In the genomic region with DNA sequence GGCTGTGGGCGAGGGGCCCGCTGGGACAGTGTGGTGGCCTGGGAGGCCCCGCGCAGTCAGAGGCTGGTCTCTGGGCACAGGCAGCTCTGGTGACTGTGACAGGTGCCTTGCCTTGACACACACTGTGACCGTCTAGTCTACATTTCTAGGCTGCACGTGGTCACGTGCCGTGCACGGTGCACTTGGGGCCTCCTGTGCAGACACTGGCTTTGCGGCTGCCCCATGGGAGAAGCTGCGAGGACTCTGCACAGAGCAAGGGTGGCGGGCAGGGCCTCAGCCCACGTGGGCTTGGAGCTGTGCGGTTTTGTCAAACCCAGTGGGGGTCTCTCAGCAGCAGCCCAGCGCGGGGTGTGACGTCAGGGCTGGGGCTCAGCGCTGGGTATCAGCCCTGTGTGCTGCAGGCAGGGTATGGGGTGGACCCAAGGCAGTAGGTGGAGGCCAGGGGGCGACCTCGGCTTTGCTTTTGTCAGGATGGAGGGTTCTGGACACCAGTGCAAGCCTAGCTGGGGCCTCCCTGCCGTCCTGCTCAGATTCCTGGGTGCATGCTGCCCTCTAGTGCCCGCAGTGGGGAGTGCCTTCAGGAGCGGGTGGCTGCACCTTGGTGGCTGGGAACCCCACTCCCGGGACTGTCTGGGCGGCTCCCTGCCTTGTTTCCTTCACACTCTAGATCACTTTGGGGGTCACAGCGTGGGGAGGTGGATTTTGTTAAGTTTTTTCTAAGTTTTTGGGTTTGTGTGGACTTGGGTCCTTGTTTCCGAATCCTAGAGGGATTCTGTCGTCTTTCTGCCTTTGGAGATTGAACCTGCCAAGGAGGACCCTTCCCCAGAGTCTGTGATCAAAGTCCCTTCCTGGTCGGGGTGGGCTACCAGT, we compare ENCODE assay signal across 1 cellular context.
TF ChIP-seq lines count a peak whose summit lies in the region.

No MANE protein-coding gene starts in this region.

TF ChIP-seq in HepG2, 621 proteins besides CTCF, POLR2A, EP300 and RAD21 (continued from another document and continues in another):
- TF ChIP-seq ZNF790 (CRISPR knock-in tag; IDR thresholded peaks at IDR 0.05; ENCODE audit: borderline replicate concordance) (no peak), SP5 (CRISPR knock-in tag; IDR thresholded peaks at IDR 0.05; ENCODE audit: borderline replicate concordance, low read depth) (no peak), ZNF549 (CRISPR knock-in tag; IDR thresholded peaks at IDR 0.05) (no peak), GATA4 (IDR thresholded peaks at IDR 0.05; ENCODE audit: borderline replicate concordance, low read depth) (no peak), MTERF4 (CRISPR knock-in tag; IDR thresholded peaks at IDR 0.05) (peak; percentile 58; the same call in 1 of the 2 replicates), HHEX (CRISPR knock-in tag; IDR thresholded peaks at IDR 0.05) (no peak), HES4 (CRISPR knock-in tag; IDR thresholded peaks at IDR 0.05; ENCODE audit: borderline replicate concordance) (peak; percentile 69; the same call in 1 of the 2 replicates), ZNF792 (CRISPR knock-in tag; IDR thresholded peaks at IDR 0.05) (peak; percentile 44; the same call in 1 of the 2 replicates), ZNF205 (CRISPR knock-in tag; IDR thresholded peaks at IDR 0.05) (no peak), ZNF615 (CRISPR knock-in tag; IDR thresholded peaks at IDR 0.05; ENCODE audit: borderline replicate concordance) (no peak), ZNF850 (CRISPR knock-in tag; conservative IDR thresholded peaks at IDR 0.05) (no peak), KDM3A (CRISPR knock-in tag; IDR thresholded peaks at IDR 0.05; ENCODE audit: low read depth) (peak; percentile 79), NFKBIZ (CRISPR knock-in tag; IDR thresholded peaks at IDR 0.05) (no peak), CBX2 (IDR thresholded peaks at IDR 0.05; ENCODE audit: low read depth, low read length) (no peak), CBX2 (CRISPR knock-in tag; IDR thresholded peaks at IDR 0.05; ENCODE audit: low read depth) (no peak), MAZ (IDR thresholded peaks at IDR 0.05; ENCODE audit: borderline replicate concordance, low read depth, low read length) (no peak; the same call in 1 of the 2 replicates), MAZ (CRISPR knock-in tag; IDR thresholded peaks at IDR 0.05; ENCODE audit: low read depth) (0 out of 2 replicates have a peak, but pooled peaks have one; percentile 52), DDIT3 (CRISPR knock-in tag; IDR thresholded peaks at IDR 0.05) (no peak), MEF2D (CRISPR knock-in tag; IDR thresholded peaks at IDR 0.05) (0 out of 2 replicates have a peak, but pooled peaks have one; percentile 27), SPEN (CRISPR knock-in tag; IDR thresholded peaks at IDR 0.05; ENCODE audit: low read depth) (peak; percentile 54; the same call in 1 of the 2 replicates), NFAT5 (CRISPR knock-in tag; IDR thresholded peaks at IDR 0.05) (no peak), MBD4 (IDR thresholded peaks at IDR 0.05; ENCODE audit: borderline replicate concordance, low read length) (no peak), FUBP1 (CRISPR knock-in tag; IDR thresholded peaks at IDR 0.05; ENCODE audit: borderline replicate concordance) (no peak), KAT8 (CRISPR knock-in tag; IDR thresholded peaks at IDR 0.05) (0 out of 2 replicates have a peak, but pooled peaks have one; percentile 22), ZNF768 (CRISPR knock-in tag; IDR thresholded peaks at IDR 0.05) (peak; percentile 42; the same call in 1 of the 2 replicates), GABPB1 (CRISPR knock-in tag; IDR thresholded peaks at IDR 0.05) (peak; percentile 50; the same call in 1 of the 2 replicates), SCMH1 (CRISPR knock-in tag; IDR thresholded peaks at IDR 0.05; ENCODE audit: borderline replicate concordance) (no peak), STAG1 (CRISPR knock-in tag; IDR thresholded peaks at IDR 0.05) (peak; percentile 95), FOSL2 (CRISPR knock-in tag; IDR thresholded peaks at IDR 0.05) (peak; percentile 52; the same call in 1 of the 2 replicates), ZNF614 (CRISPR knock-in tag; IDR thresholded peaks at IDR 0.05; ENCODE audit: borderline replicate concordance) (peak; percentile 34; the same call in 1 of the 2 replicates), HNRNPLL (IDR thresholded peaks at IDR 0.05; ENCODE audit: low read depth, low read length, poor library complexity, severe bottlenecking) (no peak), EZH2 (conservative IDR thresholded peaks at IDR 0.05; ENCODE audit: low read depth, low read length) (no peak), CENPT (CRISPR knock-in tag; IDR thresholded peaks at IDR 0.05; ENCODE audit: low read depth) (0 out of 2 replicates have a peak, but pooled peaks have one; percentile 22), ZNF124 (CRISPR knock-in tag; IDR thresholded peaks at IDR 0.05) (no peak), KLF13 (CRISPR knock-in tag; IDR thresholded peaks at IDR 0.05) (no peak), KLF15 (CRISPR knock-in tag; IDR thresholded peaks at IDR 0.05; ENCODE audit: borderline replicate concordance) (no peak), MIER2 (CRISPR knock-in tag; IDR thresholded peaks at IDR 0.05) (0 out of 2 replicates have a peak, but pooled peaks have one; percentile 12), SRSF4 (IDR thresholded peaks at IDR 0.05; ENCODE audit: low read depth, low read length, poor library complexity, severe bottlenecking) (no peak), ZNF746 (CRISPR knock-in tag; IDR thresholded peaks at IDR 0.05) (0 out of 2 replicates have a peak, but pooled peaks have one; percentile 23), TBL1XR1 (IDR thresholded peaks at IDR 0.05; ENCODE audit: borderline replicate concordance, low read length, partially characterized antibody) (no peak), RFX5 (IDR thresholded peaks at IDR 0.05; ENCODE audit: low read depth, low read length) (no peak)
- TF ChIP-seq, protein P1, sequence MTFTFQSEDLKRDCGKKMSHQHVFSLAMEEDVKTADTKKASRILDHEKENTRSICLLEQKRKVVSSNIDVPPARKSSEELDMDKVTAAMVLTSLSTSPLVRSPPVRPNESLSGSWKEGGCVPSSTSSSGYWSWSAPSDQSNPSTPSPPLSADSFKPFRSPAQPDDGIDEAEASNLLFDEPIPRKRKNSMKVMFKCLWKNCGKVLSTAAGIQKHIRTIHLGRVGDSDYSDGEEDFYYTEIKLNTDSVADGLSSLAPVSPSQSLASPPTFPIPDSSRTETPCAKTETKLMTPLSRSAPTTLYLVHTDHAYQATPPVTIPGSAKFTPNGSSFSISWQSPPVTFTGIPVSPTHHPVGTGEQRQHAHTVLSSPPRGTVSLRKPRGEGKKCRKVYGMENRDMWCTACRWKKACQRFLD (CRISPR knock-in tag; IDR thresholded peaks at IDR 0.05; ENCODE audit: borderline replicate concordance), result no peak
- TF ChIP-seq, protein P2, sequence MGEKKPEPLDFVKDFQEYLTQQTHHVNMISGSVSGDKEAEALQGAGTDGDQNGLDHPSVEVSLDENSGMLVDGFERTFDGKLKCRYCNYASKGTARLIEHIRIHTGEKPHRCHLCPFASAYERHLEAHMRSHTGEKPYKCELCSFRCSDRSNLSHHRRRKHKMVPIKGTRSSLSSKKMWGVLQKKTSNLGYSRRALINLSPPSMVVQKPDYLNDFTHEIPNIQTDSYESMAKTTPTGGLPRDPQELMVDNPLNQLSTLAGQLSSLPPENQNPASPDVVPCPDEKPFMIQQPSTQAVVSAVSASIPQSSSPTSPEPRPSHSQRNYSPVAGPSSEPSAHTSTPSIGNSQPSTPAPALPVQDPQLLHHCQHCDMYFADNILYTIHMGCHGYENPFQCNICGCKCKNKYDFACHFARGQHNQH (CRISPR knock-in tag; IDR thresholded peaks at IDR 0.05), result no peak
- TF ChIP-seq, protein P3, sequence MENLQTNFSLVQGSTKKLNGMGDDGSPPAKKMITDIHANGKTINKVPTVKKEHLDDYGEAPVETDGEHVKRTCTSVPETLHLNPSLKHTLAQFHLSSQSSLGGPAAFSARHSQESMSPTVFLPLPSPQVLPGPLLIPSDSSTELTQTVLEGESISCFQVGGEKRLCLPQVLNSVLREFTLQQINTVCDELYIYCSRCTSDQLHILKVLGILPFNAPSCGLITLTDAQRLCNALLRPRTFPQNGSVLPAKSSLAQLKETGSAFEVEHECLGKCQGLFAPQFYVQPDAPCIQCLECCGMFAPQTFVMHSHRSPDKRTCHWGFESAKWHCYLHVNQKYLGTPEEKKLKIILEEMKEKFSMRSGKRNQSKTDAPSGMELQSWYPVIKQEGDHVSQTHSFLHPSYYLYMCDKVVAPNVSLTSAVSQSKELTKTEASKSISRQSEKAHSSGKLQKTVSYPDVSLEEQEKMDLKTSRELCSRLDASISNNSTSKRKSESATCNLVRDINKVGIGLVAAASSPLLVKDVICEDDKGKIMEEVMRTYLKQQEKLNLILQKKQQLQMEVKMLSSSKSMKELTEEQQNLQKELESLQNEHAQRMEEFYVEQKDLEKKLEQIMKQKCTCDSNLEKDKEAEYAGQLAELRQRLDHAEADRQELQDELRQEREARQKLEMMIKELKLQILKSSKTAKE (CRISPR knock-in tag; IDR thresholded peaks at IDR 0.05; ENCODE audit: borderline replicate concordance), result no peak
- TF ChIP-seq, protein P4, sequence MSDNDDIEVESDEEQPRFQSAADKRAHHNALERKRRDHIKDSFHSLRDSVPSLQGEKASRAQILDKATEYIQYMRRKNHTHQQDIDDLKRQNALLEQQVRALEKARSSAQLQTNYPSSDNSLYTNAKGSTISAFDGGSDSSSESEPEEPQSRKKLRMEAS (IDR thresholded peaks at IDR 0.05), result peak; percentile 85
- TF ChIP-seq, protein P5, sequence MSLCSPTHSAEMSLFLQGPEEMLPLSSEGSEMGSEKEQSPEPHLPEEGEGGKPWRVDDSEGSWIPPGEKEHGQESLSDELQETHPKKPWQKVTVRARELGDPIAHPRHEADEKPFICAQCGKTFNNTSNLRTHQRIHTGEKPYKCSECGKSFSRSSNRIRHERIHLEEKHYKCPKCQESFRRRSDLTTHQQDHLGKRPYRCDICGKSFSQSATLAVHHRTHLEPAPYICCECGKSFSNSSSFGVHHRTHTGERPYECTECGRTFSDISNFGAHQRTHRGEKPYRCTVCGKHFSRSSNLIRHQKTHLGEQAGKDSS (CRISPR knock-in tag; IDR thresholded peaks at IDR 0.05; ENCODE audit: borderline replicate concordance, low read depth), result peak; percentile 56; the same call in 1 of the 2 replicates
- TF ChIP-seq, protein P6, sequence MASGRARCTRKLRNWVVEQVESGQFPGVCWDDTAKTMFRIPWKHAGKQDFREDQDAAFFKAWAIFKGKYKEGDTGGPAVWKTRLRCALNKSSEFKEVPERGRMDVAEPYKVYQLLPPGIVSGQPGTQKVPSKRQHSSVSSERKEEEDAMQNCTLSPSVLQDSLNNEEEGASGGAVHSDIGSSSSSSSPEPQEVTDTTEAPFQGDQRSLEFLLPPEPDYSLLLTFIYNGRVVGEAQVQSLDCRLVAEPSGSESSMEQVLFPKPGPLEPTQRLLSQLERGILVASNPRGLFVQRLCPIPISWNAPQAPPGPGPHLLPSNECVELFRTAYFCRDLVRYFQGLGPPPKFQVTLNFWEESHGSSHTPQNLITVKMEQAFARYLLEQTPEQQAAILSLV (CRISPR knock-in tag; IDR thresholded peaks at IDR 0.05; ENCODE audit: borderline replicate concordance), result 0 out of 2 replicates have a peak, but pooled peaks have one; percentile 54
